In genomic region chr5:72508241-72509170, GRCh38 we compare ENCODE assay signal across 1 cellular context.
TF ChIP-seq lines count a peak whose summit lies in the region.

No MANE protein-coding gene starts in this region.

TF ChIP-seq in GM12878, 131 proteins besides CTCF, POLR2A, EP300 and RAD21 (continued from another document and continues in another):
- TF ChIP-seq PRDM15 (CRISPR knock-in tag; IDR thresholded peaks at IDR 0.05) (no peak), EED (IDR thresholded peaks at IDR 0.05; ENCODE audit: low read depth) (0 out of 2 replicates have a peak, but pooled peaks have one; percentile 41), ZZZ3 (IDR thresholded peaks at IDR 0.05; ENCODE audit: control insufficient read depth, insufficient read length, low read depth) (no peak), ETV6 (conservative IDR thresholded peaks at IDR 0.05 in 1 of 2, IDR thresholded peaks at IDR 0.05 in 1 of 2; ENCODE audit: borderline replicate concordance in 1 of 2, low read depth in 1 of 2) (peak in 1 of 2 experiments; percentile 53; a peak in 2 of 4 replicates), FOS (IDR thresholded peaks at IDR 0.05; ENCODE audit: borderline replicate concordance, extremely low read depth, insufficient read length) (no peak), ATF7 (IDR thresholded peaks at IDR 0.05; ENCODE audit: low read depth) (0 out of 2 replicates have a peak, but pooled peaks have one; percentile 37), IRF3 (IDR thresholded peaks at IDR 0.05) (no peak), BHLHE40 (IDR thresholded peaks at IDR 0.05; ENCODE audit: borderline replicate concordance in 1 of 2, low read depth in 2 of 2, low read length in 1 of 2) (no peak), RCOR1 (conservative IDR thresholded peaks at IDR 0.05; ENCODE audit: low read depth, low read length) (no peak), GATAD2B (conservative IDR thresholded peaks at IDR 0.05; ENCODE audit: low read depth) (no peak), ZNF274 (IDR thresholded peaks at IDR 0.05; ENCODE audit: insufficient read depth, insufficient read length) (no peak), SREBF2 (IDR thresholded peaks at IDR 0.05; ENCODE audit: low read length) (no peak), PAX5 (IDR thresholded peaks at IDR 0.05; ENCODE audit: borderline replicate concordance, low read depth, low read length) (peak; percentile 52; the same call in 1 of the 2 replicates), BCL3 (IDR thresholded peaks at IDR 0.05; ENCODE audit: borderline replicate concordance, insufficient read depth, low read depth, low read length, poor library complexity, severe bottlenecking) (no peak), KDM1A (IDR thresholded peaks at IDR 0.05; ENCODE audit: borderline replicate concordance) (no peak), ZBTB33 (IDR thresholded peaks at IDR 0.05) (no peak), CREM (IDR thresholded peaks at IDR 0.05; ENCODE audit: low read depth) (peak; percentile 51; the same call in 1 of the 2 replicates), BCL11A (IDR thresholded peaks at IDR 0.05; ENCODE audit: low read depth, low read length) (0 out of 2 replicates have a peak, but pooled peaks have one; percentile 22), JUNB (IDR thresholded peaks at IDR 0.05) (no peak; the same call in 1 of the 2 replicates), EGR1 (IDR thresholded peaks at IDR 0.05; ENCODE audit: borderline replicate concordance in 1 of 2, low read depth in 2 of 2, low read length in 2 of 2) (no peak), TAF1 (IDR thresholded peaks at IDR 0.05; ENCODE audit: borderline replicate concordance, low read depth, low read length) (no peak), PKNOX1 (IDR thresholded peaks at IDR 0.05) (peak; percentile 41; the same call in 1 of the 2 replicates), POLR2AphosphoS5 (IDR thresholded peaks at IDR 0.05; ENCODE audit: low read length) (no peak), NFYA (IDR thresholded peaks at IDR 0.05; ENCODE audit: borderline replicate concordance, low read depth, low read length) (no peak), TCF3 (IDR thresholded peaks at IDR 0.05; ENCODE audit: borderline replicate concordance, insufficient read depth, low read depth, low read length) (no peak), ZBTB4 (CRISPR knock-in tag; IDR thresholded peaks at IDR 0.05) (no peak), RELB (IDR thresholded peaks at IDR 0.05; ENCODE audit: low read depth) (peak; percentile 40; the same call in 1 of the 2 replicates), USF1 (IDR thresholded peaks at IDR 0.05; ENCODE audit: borderline replicate concordance, extremely low read length, insufficient read depth, low read depth, low read length) (no peak), IRF4 (IDR thresholded peaks at IDR 0.05; ENCODE audit: low read depth, low read length) (0 out of 2 replicates have a peak, but pooled peaks have one; percentile 26), NR2F1 (conservative IDR thresholded peaks at IDR 0.05) (no peak), CBX5 (IDR thresholded peaks at IDR 0.05; ENCODE audit: low read depth) (peak; percentile 72; the same call in 1 of the 2 replicates), POLR2AphosphoS2 (IDR thresholded peaks at IDR 0.05; ENCODE audit: low read depth, low read length) (no peak), SMC3 (IDR thresholded peaks at IDR 0.05; ENCODE audit: borderline replicate concordance, low read length) (no peak; the same call in 1 of the 2 replicates), NBN (IDR thresholded peaks at IDR 0.05) (peak; percentile 65), IKZF2 (IDR thresholded peaks at IDR 0.05) (peak; percentile 44 to 51; a peak in 2 of 4 replicates), TCF7 (IDR thresholded peaks at IDR 0.05; ENCODE audit: borderline replicate concordance) (peak; percentile 20; the same call in 1 of the 2 replicates), POU2F2 (IDR thresholded peaks at IDR 0.05; ENCODE audit: borderline replicate concordance, low read depth, low read length) (no peak), ATF2 (IDR thresholded peaks at IDR 0.05; ENCODE audit: low read length) (peak; percentile 65; the same call in 1 of the 2 replicates), E4F1 (IDR thresholded peaks at IDR 0.05; ENCODE audit: borderline replicate concordance, partially characterized antibody) (no peak), MTA2 (IDR thresholded peaks at IDR 0.05; ENCODE audit: low read depth) (peak; percentile 55), NRF1 (conservative IDR thresholded peaks at IDR 0.05; ENCODE audit: low read depth, low read length) (no peak)
